In the genomic region with DNA sequence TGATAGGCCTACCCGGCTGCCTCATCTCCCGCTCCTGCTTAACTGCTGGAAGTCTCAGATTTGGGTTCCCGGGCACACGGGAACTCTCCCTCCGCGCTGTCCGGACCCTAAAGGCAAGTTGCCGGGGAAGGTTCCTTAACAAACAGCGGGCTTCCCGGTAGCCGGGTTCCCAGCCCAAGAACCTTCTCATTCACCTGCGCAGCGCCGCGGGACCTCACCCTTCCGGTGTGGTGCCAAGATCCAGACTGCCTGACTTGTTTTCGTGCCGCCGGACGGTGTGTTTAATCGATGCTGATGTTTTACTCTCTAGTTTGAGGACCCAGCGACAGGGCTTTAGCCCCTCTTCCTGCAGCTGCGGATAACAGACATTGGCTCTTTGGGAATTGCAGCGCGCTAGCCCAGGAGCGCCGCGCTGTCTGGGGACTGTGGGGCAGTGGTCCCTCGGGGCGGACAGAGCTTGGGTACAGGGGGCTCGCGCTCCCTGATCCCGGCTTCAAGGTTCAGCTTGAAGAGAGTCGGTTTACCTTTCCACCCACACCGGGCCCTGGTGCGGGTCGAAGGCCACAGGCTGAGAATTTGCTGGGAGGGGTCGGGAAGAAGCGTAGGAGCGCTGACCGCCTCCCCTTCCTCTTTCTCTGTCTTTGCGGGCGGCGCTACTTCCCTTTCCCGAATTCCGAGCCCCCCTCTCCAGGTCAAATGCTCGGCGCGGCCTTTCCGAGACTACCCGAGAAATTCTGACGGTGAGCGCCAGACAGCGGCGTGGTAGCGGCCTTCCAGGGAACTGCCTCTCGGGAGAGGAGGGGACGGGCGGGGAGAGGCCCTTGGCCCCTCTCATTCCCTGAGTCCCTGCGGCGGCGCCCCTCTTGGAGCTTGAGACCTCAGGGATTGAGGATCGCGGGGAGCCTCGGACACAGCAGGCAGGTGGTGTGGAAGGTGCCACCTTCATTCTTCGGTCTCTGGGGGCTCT, we compare ENCODE assay signal across 9 cellular contexts. TPM values are rescaled to one million over a fixed set of nuclear protein-coding genes. Genes with fewer than 3 reads are reported as not detected.
DNase-seq lines count a peak whose midpoint lies in the region; ATAC-seq, FAIRE-seq and TF ChIP-seq lines count a peak whose summit lies in the region.
"Had no signal": no experiment of that assay in that cellular context is flagged by ENCODE, and none has a peak within 500 bp of the region (broad histone marks: within the 10 kb centered on the region; RNA-seq: fewer than 3 reads in every experiment).

No MANE protein-coding gene starts in this region.

- peaks cover 21% of the 10 kb centered on the region for H3K27me3 Mint-ChIP-seq in activated T-cell treated with anti-CD3 and anti-CD28 coated beads, Interleukin-2, amount 50 U/mL, for 4 hours (ENCODE audit: low read depth)

- H3K9me3 Mint-ChIP-seq in activated T-cell treated with anti-CD3 and anti-CD28 coated beads, Interleukin-2, amount 50 U/mL, for 4 hours = no peaks in the 10 kb centered on the region

- peaks cover 8% of the 10 kb centered on the region for H3K4me1 Mint-ChIP-seq in activated T-cell treated with anti-CD3 and anti-CD28 coated beads, Interleukin-2, amount 50 U/mL, for 4 hours (ENCODE audit: low read depth)

- H3K36me3 ChIP-seq in heart right ventricle (no peaks in the 10 kb centered on the region), pancreas (no peaks in the 10 kb centered on the region)

- H3K9me3 ChIP-seq in heart right ventricle (peaks cover 0 to 14% (median 0%) of the 10 kb centered on the region in 11 donors), pancreas (no peaks in the 10 kb centered on the region)

- no peaks in the 10 kb centered on the region for H3K36me3 Mint-ChIP-seq in activated T-cell treated with anti-CD3 and anti-CD28 coated beads, Interleukin-2, amount 50 U/mL, for 4 hours (ENCODE audit: insufficient read depth)

- peak; percentile 46 to 67 for ATAC-seq in activated T-cell treated with anti-CD3 and anti-CD28 coated beads, Interleukin-2, amount 50 U/mL, for 4 hours
- peak in 3 of 8 donors; percentile 22 to 49 (median 39) for ATAC-seq in heart right ventricle
- peak in 3 of 4 donors; percentile 32 to 70 (median 41) for ATAC-seq in pancreas
- no peak for ATAC-seq in HG03457 (IDR thresholded peaks at IDR 0.05; ENCODE audit: unreplicated experiment)
- ATAC-seq in GM19463 (IDR thresholded peaks at IDR 0.05; ENCODE audit: unreplicated experiment) = no peak

- DNase-seq in DMS53 (lab: John Stamatoyannopoulos, UW) (peak; percentile 63), heart right ventricle (no peak), pancreas (peak in 2 of 6 donors; percentile 57 to 64), amniotic stem cell (lab: John Stamatoyannopoulos, UW) (no peak), NCI-H345 (lab: John Stamatoyannopoulos, UW) (no peak)
- peak; percentile 17 for DNase-seq in activated T-cell treated with anti-CD3 and anti-CD28 coated beads, Interleukin-2, amount 50 U/mL, for 4 hours
- DNase-seq: NCI-H526 treated with DMSO at 0.1 percent for 48 hours had no signal

- TF ChIP-seq CTCF in heart right ventricle (IDR thresholded peaks at IDR 0.05) (no peak), pancreas (IDR thresholded peaks at IDR 0.05) (no peak)

- H3K4me3 ChIP-seq in heart right ventricle (peak overlapping the region; percentile 18 to 55 (median 45)), pancreas (peak overlapping the region in 1 of 4 donors; percentile 39)

- FAIRE-seq in pancreas (lab: Jason Lieb, UNC) = no peak

- H3K4me3 Mint-ChIP-seq in activated T-cell treated with anti-CD3 and anti-CD28 coated beads, Interleukin-2, amount 50 U/mL, for 4 hours = peak overlapping the region; percentile 63

- H3K27me3 ChIP-seq in heart right ventricle (peaks cover 3 to 77% (median 57%) of the 10 kb centered on the region in 7 donors), pancreas (peaks cover 0 to 11% (median 2%) of the 10 kb centered on the region in 4 donors)

- H3K27ac ChIP-seq in heart right ventricle (no peak overlapping the region), pancreas (no peak overlapping the region)

- 1 to 3% methylated on average over 66 of the region's 66 CpGs for WGBS in heart right ventricle, 2 donors
- WGBS in pancreas, 2 donors = 5 to 7% methylated on average over 61 to 66 of the region's 66 CpGs

- H3K4me1 ChIP-seq in heart right ventricle (peaks cover 3 to 16% (median 12%) of the 10 kb centered on the region in 9 donors), pancreas (no peaks in the 10 kb centered on the region)

- intact Hi-C loops in heart right ventricle (cut with DNase I) (no loop called here), pancreas (cut with DNase I) (loop anchor here in 1 of 3 donors (5.0 kb wide), 1 partner anchor 468 kb away; no protein-coding TSS in a partner anchor)

RNA-seq across cellular contexts. Expression of a gene that starts 17.2 kb away (rescaled TPM):
- total RNA-seq in activated T-cell treated with anti-CD3 and anti-CD28 coated beads, Interleukin-2, amount 50 U/mL, for 4 hours = 10 to 100 TPM; 49.2 to 51.1 (median 49.5) TPM
- total RNA-seq in heart right ventricle (10 to 100 TPM in 1 of 10 donors, 1 to 10 TPM in 9; 5.8 to 10.2 (median 7.4) TPM), pancreas (1 to 10 TPM; 3.5 to 6.9 (median 5.5) TPM)
- polyA plus RNA-seq in heart right ventricle (10 to 100 TPM in 1 of 2 donors, 1 to 10 TPM in 1; 6.6 to 11.7 TPM), pancreas (10 to 100 TPM in 1 of 2 donors, 1 to 10 TPM in 1; 5.7 to 10.2 TPM)

RNA-seq across cellular contexts. Expression of a gene that starts 45.5 kb away (rescaled TPM):
- 1 to 10 TPM; 5.9 to 8.6 (median 8.2) TPM for total RNA-seq in activated T-cell treated with anti-CD3 and anti-CD28 coated beads, Interleukin-2, amount 50 U/mL, for 4 hours
- 10 to 100 TPM in 9 of 10 donors, 1 to 10 TPM in 1; 9.5 to 14.5 (median 13.0) TPM for total RNA-seq in heart right ventricle
- polyA plus RNA-seq in heart right ventricle = 1 to 10 TPM; 4.0 to 5.7 TPM
- 10 to 100 TPM in 3 of 6 donors, 1 to 10 TPM in 3; 6.1 to 17.0 (median 9.2) TPM for total RNA-seq in pancreas
- polyA plus RNA-seq in pancreas = 1 to 10 TPM; 3.7 to 6.2 TPM

Comparison
In these comparisons a context has a peak if more than half of its experiments do, and no peak if none do; other contexts are left out.
1. DNase-seq: peak in DMS53 (single experiment) and activated T-cell treated with anti-CD3 and anti-CD28 coated beads, Interleukin-2, amount 50 U/mL, for 4 hours (single experiment); none in heart right ventricle (0 of 2), amniotic stem cell (single experiment) and NCI-H345 (single experiment).
2. ATAC-seq: peak in activated T-cell treated with anti-CD3 and anti-CD28 coated beads, Interleukin-2, amount 50 U/mL, for 4 hours (2 of 2) and pancreas (3 of 4); none in HG03457 (single experiment) and GM19463 (single experiment).
3. RNA of a gene that starts 17.2 kb away (total RNA-seq): 49.2 to 51.1 TPM in activated T-cell treated with anti-CD3 and anti-CD28 coated beads, Interleukin-2, amount 50 U/mL, for 4 hours; 5.8 to 10.2 TPM in heart right ventricle and 3.5 to 6.9 TPM in pancreas; every median in the first group is over 4 times any median in the second.